In the genomic region with DNA sequence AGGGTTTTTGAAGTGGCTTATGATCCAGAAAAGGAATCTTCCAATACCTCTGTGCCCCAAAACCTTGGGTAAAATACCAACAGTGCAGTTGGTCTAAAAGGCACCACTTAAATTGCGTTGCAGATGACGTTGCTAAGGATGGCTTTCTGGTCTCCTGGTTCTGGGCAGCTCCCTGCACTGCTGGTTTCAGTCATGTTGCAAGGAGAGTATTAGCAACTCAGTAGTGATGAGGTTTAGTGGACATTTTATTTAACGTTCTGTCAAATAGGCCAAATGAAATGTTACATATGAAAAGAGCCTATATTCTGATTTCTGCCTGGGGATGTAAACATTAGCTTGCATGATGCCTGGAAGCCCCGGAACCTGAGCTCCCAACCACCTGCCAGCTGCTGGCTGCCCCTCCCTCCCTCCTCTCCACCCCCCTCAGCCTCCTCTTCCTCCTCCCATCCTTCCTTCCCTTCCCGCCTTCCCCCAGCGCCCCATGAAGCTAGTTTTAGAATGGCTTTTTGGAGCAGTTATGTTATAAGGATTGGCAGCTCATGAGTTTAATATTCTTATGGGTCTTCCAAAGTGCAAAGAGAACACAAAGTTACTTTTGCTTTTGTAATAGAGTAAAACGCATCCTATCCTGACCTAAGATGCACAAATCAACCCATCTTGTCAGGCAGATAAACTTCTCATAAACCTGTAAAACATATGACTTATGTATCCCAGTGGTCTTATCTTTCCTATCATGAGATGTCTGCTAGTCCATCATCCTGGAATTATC, we compare ENCODE assay signal across 9 cellular contexts. TPM values are rescaled to one million over a fixed set of nuclear protein-coding genes. Genes with fewer than 3 reads are reported as not detected.
A peak's percentile ranks its signal among the peaks of the same experiment; 100 is the strongest.
DNase-seq lines count a peak whose midpoint lies in the region; FAIRE-seq and TF ChIP-seq lines count a peak whose summit lies in the region.
"Had no signal": no experiment of that assay in that cellular context is flagged by ENCODE, and none has a peak within 500 bp of the region (broad histone marks: within the 10 kb centered on the region; RNA-seq: fewer than 3 reads in every experiment).

No MANE protein-coding gene starts in this region.

- H3K4me3 Mint-ChIP-seq in IgD-negative memory B cell (peak overlapping the region; percentile 94 to 97 (median 94)), astrocyte (ENCODE audit: unreplicated experiment) (peak overlapping the region; percentile 60), nephron progenitor cell (no peak overlapping the region)

- no peak for TF ChIP-seq CTCF in astrocyte (IDR thresholded peaks at IDR 0.05; ENCODE audit: insufficient read depth, low read depth, low read length)
- TF ChIP-seq CTCF in nephron progenitor cell (IDR thresholded peaks at IDR 0.05), result no peak

- H3K9me3 Mint-ChIP-seq in IgD-negative memory B cell, result no peaks in the 10 kb centered on the region
- no peaks in the 10 kb centered on the region for H3K9me3 Mint-ChIP-seq in astrocyte (ENCODE audit: unreplicated experiment)
- H3K9me3 Mint-ChIP-seq in nephron progenitor cell, result no peaks in the 10 kb centered on the region

- H3K4me2 ChIP-seq in astrocyte (ENCODE audit: low read length), result peak overlapping the region; percentile 87

- H3K4me3 ChIP-seq in ACC112 (ENCODE audit: low read depth, low read length), result peak overlapping the region; percentile 66
- peak overlapping the region; percentile 58 for H3K4me3 ChIP-seq in astrocyte (ENCODE audit: insufficient read depth, low read depth, low read length)
- H3K4me3 ChIP-seq in mucosa of stomach (ENCODE audit: low read length), result no peak overlapping the region

- no peak for FAIRE-seq in astrocyte (lab: Jason Lieb, UNC)

- H3K36me3 ChIP-seq in ACC112 (ENCODE audit: insufficient read depth, low read length) (no peaks in the 10 kb centered on the region), astrocyte (ENCODE audit: insufficient read depth, low read length) (no peaks in the 10 kb centered on the region), mucosa of stomach (ENCODE audit: control insufficient read depth, insufficient read depth, low read length) (no peaks in the 10 kb centered on the region)

- H3K27me3 Mint-ChIP-seq in IgD-negative memory B cell (no peaks in the 10 kb centered on the region), astrocyte (ENCODE audit: low read depth, unreplicated experiment) (peaks cover 23% of the 10 kb centered on the region), nephron progenitor cell (ENCODE audit: low read depth, poor library complexity) (peaks cover 30% of the 10 kb centered on the region)

- peaks cover 38 to 44% (median 40%) of the 10 kb centered on the region in 3 donors for H3K4me1 Mint-ChIP-seq in IgD-negative memory B cell
- peaks cover 3% of the 10 kb centered on the region for H3K4me1 Mint-ChIP-seq in astrocyte (ENCODE audit: low read depth, unreplicated experiment)
- H3K4me1 Mint-ChIP-seq in nephron progenitor cell, result peaks cover 60% of the 10 kb centered on the region

- H3K79me2 ChIP-seq in ACC112 (ENCODE audit: control insufficient read depth, insufficient read depth, low read length, unreplicated experiment) (peaks cover 5% of the 10 kb centered on the region), astrocyte (ENCODE audit: insufficient read depth, low read length) (no peaks in the 10 kb centered on the region)

- H3K9ac ChIP-seq in astrocyte (ENCODE audit: low read length) (peak overlapping the region; percentile 82), mucosa of stomach (ENCODE audit: low read length) (peak overlapping the region; percentile 3)

- no peaks in the 10 kb centered on the region for H4K20me1 ChIP-seq in astrocyte (ENCODE audit: insufficient read depth, low read length)

- H3K4me1 ChIP-seq in ACC112 (ENCODE audit: control insufficient read depth, insufficient read depth, low read length, unreplicated experiment) (peaks cover 40% of the 10 kb centered on the region), astrocyte (ENCODE audit: insufficient read depth, low read length) (peaks cover 28% of the 10 kb centered on the region), mucosa of stomach (ENCODE audit: control insufficient read depth, insufficient read depth, low read length) (peaks cover 55% of the 10 kb centered on the region)

- no peak for DNase-seq in astrocyte (ENCODE audit: low read depth)
- no peak for DNase-seq in nephron progenitor cell
- DNase-seq in LoVo (ENCODE audit: low spot score), result no peak
- no peak for DNase-seq in middle frontal gyrus (ENCODE audit: extremely low spot score, low spot score)
- DNase-seq in UCSD-AML1 (lab: John Stamatoyannopoulos, UW; ENCODE audit: unreplicated experiment), result no peak
- DNase-seq: retina had no signal

- H3K27ac ChIP-seq in ACC112 (ENCODE audit: low read depth, low read length), result peak overlapping the region; percentile 98
- H3K27ac ChIP-seq in astrocyte (ENCODE audit: low read depth, low read length), result peak overlapping the region; percentile 85

- H3K27me3 ChIP-seq in ACC112 (ENCODE audit: insufficient read depth, low read length) (no peaks in the 10 kb centered on the region), astrocyte (ENCODE audit: insufficient read depth, low read length) (no peaks in the 10 kb centered on the region), mucosa of stomach (ENCODE audit: control insufficient read depth, insufficient read depth, low read length) (no peaks in the 10 kb centered on the region)

- H2AFZ ChIP-seq in ACC112 (ENCODE audit: low read length, unreplicated experiment) (no peak overlapping the region), astrocyte (ENCODE audit: low read depth, low read length) (peak overlapping the region; percentile 87)

- H3K36me3 Mint-ChIP-seq in IgD-negative memory B cell, result no peaks in the 10 kb centered on the region
- H3K36me3 Mint-ChIP-seq in astrocyte (ENCODE audit: low read depth, unreplicated experiment), result no peaks in the 10 kb centered on the region
- no peaks in the 10 kb centered on the region for H3K36me3 Mint-ChIP-seq in nephron progenitor cell (ENCODE audit: low read depth)

- H3K27ac Mint-ChIP-seq in IgD-negative memory B cell (peak overlapping the region; percentile 100), astrocyte (ENCODE audit: unreplicated experiment) (no peak overlapping the region), nephron progenitor cell (no peak overlapping the region)

- H3K9me3 ChIP-seq in astrocyte (ENCODE audit: insufficient read depth, low read depth, low read length) (no peaks in the 10 kb centered on the region), mucosa of stomach (ENCODE audit: control insufficient read depth, low read length) (no peaks in the 10 kb centered on the region)

RNA-seq across cellular contexts. Expression of a gene that starts 20.7 kb away (rescaled TPM):
- 4.4 TPM for polyA plus RNA-seq in IgD-negative memory B cell
- total RNA-seq in astrocyte, result 0.18 and 0.24 TPM in 2 replicates

RNA-seq across cellular contexts. Expression of a gene that starts 23.2 kb away (rescaled TPM):
- 78.3 TPM for polyA plus RNA-seq in IgD-negative memory B cell
- total RNA-seq in astrocyte, result 146 and 153 TPM in 2 replicates

RNA-seq across cellular contexts. Expression of a gene that starts 36.9 kb away (rescaled TPM):
- 0.83 TPM for polyA plus RNA-seq in IgD-negative memory B cell
- total RNA-seq in astrocyte, result 0.27 TPM in 1 of 2 replicates, not detected in the other

Comparison
In these comparisons a context has a peak if more than half of its experiments do, and no peak if none do; other contexts are left out.
1. H3K27ac Mint-ChIP-seq: peak in IgD-negative memory B cell (3 of 3); none in astrocyte (single experiment) and nephron progenitor cell (single experiment).